ENCODE assay signal across 8 cellular contexts in the genomic region with DNA sequence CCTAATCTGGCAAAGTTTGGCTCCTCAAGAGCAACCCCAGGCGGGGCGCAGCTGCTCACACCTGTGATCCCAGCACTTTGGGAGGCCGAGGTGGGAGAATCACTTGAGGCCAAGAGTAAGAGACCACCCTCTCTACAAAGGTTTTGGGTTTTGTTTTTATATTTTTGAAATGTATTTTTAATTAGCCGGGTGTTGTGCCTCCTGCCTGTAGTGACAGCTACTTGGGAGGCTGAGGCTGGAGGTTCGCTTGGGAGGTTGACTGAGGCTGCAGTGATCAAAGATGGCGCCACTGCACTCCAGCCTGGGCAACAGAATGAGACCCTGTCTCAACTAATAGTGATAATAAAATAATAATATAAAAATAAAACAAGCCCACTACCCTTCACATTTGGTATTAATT. TPM values are rescaled to one million over a fixed set of nuclear protein-coding genes. Genes with fewer than 3 reads are reported as not detected.
A peak's percentile ranks its signal among the peaks of the same experiment; 100 is the strongest.
DNase-seq lines count a peak whose midpoint lies in the region; ATAC-seq, FAIRE-seq and TF ChIP-seq lines count a peak whose summit lies in the region.

No MANE protein-coding gene starts in this region.

- 45 to 59% (median 55%) methylated on average over 6 of the region's 6 CpGs for WGBS in adrenal gland, 4 donors
- WGBS in HepG2 (ENCODE audit: low lambda C conversion rate) = 45% methylated on average over 6 of the region's 6 CpGs
- WGBS in thymus = 68% methylated on average over 6 of the region's 6 CpGs

- intact Hi-C loops in adrenal gland (cut with DNase I) = no loop called here
- intact Hi-C loops in HepG2 (cut with micrococcal nuclease; ENCODE audit: unreplicated experiment) = loop anchor here (2.0 kb wide), 1 partner anchor 44 kb away; no protein-coding TSS in a partner anchor

- TF ChIP-seq POLR2A in adrenal gland (IDR thresholded peaks at IDR 0.05) (no peak), HepG2 (IDR thresholded peaks at IDR 0.05; ENCODE audit: insufficient read depth in 1 of 2, low read depth in 2 of 2, low read length in 2 of 2) (no peak)

- H3K27me3 Mint-ChIP-seq in activated CD8-positive, alpha-beta memory T cell treated with anti-CD3 and anti-CD28 coated beads, Interleukin-2, amount 10 ng/mL, durations not matched to agents 7 days and 5 days = peaks cover 11% of the 10 kb centered on the region

- H3K4me3 ChIP-seq in adrenal gland = peak overlapping the region in 2 of 4 donors; percentile 48 to 79
- peak overlapping the region; percentile 71 to 89 (median 74) for H3K4me3 ChIP-seq in HepG2 (replicated peaks in 1 of 3; ENCODE audit: insufficient read depth in 1 of 3, low read depth in 2 of 3, low read length in 3 of 3)
- H3K4me3 ChIP-seq in thymus (ENCODE audit: low read length) = peak overlapping the region; percentile 95

- H3K4me1 Mint-ChIP-seq in activated CD8-positive, alpha-beta memory T cell treated with anti-CD3 and anti-CD28 coated beads, Interleukin-2, amount 10 ng/mL, durations not matched to agents 7 days and 5 days = peaks cover 31% of the 10 kb centered on the region

- peaks cover 37% of the 10 kb centered on the region for H3K79me2 ChIP-seq in HepG2 (ENCODE audit: insufficient read depth, low read length)

- CTCF ChIA-PET in activated CD8-positive, alpha-beta memory T cell treated with anti-CD3 and anti-CD28 coated beads, Interleukin-2, amount 10 ng/mL, durations not matched to agents 7 days and 5 days (lab: Charles Lee) = interaction anchor here (1.2 kb wide), 2 partner anchors 16 to 44 kb away, joined by 3 read pairs; no protein-coding TSS in a partner anchor
- CTCF ChIA-PET in HepG2 (lab: Yijun Ruan, JAX; ENCODE audit: low intra/inter-chr PET ratio, low total read pairs) = no interaction called here

- peaks cover 16 to 43% of the 10 kb centered on the region in 2 donors for H3K4me1 ChIP-seq in adrenal gland (replicated peaks in 1 of 2)
- H3K4me1 ChIP-seq in HepG2 (ENCODE audit: insufficient read depth, low read length) = peaks cover 50% of the 10 kb centered on the region
- peaks cover 20% of the 10 kb centered on the region for H3K4me1 ChIP-seq in thymus (ENCODE audit: control insufficient read depth, insufficient read depth, low read length)

- peak overlapping the region; percentile 52 for H3K27ac Mint-ChIP-seq in activated CD8-positive, alpha-beta memory T cell treated with anti-CD3 and anti-CD28 coated beads, Interleukin-2, amount 10 ng/mL, durations not matched to agents 7 days and 5 days

- DNase-seq in activated CD8-positive, alpha-beta memory T cell treated with anti-CD3 and anti-CD28 coated beads, Interleukin-2, amount 10 ng/mL, durations not matched to agents 7 days and 5 days = no peak
- DNase-seq in activated CD8-positive, alpha-beta memory T cell treated with anti-CD3 and anti-CD28 coated beads, Interleukin-2, amount 50 U/mL, for 48 hours = no peak
- no peak for DNase-seq in adrenal gland
- no peak for DNase-seq in HepG2 (ENCODE audit: low spot score)
- DNase-seq in stimulated activated CD4-positive, alpha-beta T cell treated with anti-CD3 and anti-CD28 coated beads, Interleukin-2, amount 100 ng/mL, for 48 hours = no peak

- no peak overlapping the region for H2AFZ ChIP-seq in HepG2 (ENCODE audit: low read length)

- peak overlapping the region; percentile 78 for H3K9ac ChIP-seq in HepG2 (ENCODE audit: insufficient read depth, low read depth, low read length)

- H4K20me1 ChIP-seq in HepG2 (ENCODE audit: insufficient read depth, low read length) = peaks cover 33% of the 10 kb centered on the region

- ATAC-seq in activated CD8-positive, alpha-beta memory T cell treated with anti-CD3 and anti-CD28 coated beads, Interleukin-2, amount 10 ng/mL, durations not matched to agents 7 days and 5 days = no peak
- ATAC-seq in HepG2 (no peak), GM21576 (IDR thresholded peaks at IDR 0.05; ENCODE audit: unreplicated experiment) (no peak), GM21786 (IDR thresholded peaks at IDR 0.05; ENCODE audit: unreplicated experiment) (no peak)

- POLR2A ChIA-PET in HepG2 (lab: Yijun Ruan, JAX) = interaction anchor here (1.0 to 1.9 kb wide), 11 partner anchors 13 to 166 kb away, joined by 3 to 19 read pairs (median 5); partner anchors contain the start of gene HAPSTR1

- H3K27ac ChIP-seq in adrenal gland (peak overlapping the region; percentile 39 to 97 (median 80)), HepG2 (ENCODE audit: extremely low read length, insufficient read depth, low read length) (peak overlapping the region; percentile 60), thymus (ENCODE audit: low read depth) (peak overlapping the region; percentile 77)

- no peak for TF ChIP-seq CTCF in adrenal gland (IDR thresholded peaks at IDR 0.05)
- TF ChIP-seq CTCF in HepG2 (CRISPR knock-in tag; IDR thresholded peaks at IDR 0.05) = no peak

- H3K27me3 ChIP-seq in adrenal gland (no peaks in the 10 kb centered on the region), HepG2 (ENCODE audit: control insufficient read depth in 1 of 2, insufficient read depth in 2 of 2, low read length in 2 of 2) (no peaks in the 10 kb centered on the region; a peak in 2 of 5 replicates), thymus (ENCODE audit: control insufficient read depth, insufficient read depth) (no peaks in the 10 kb centered on the region)

- H3K4me2 ChIP-seq in HepG2 (ENCODE audit: low read depth, low read length) = peak overlapping the region; percentile 78

- H3K9me3 ChIP-seq in adrenal gland (replicated peaks in 1 of 3) = no peaks in the 10 kb centered on the region
- no peaks in the 10 kb centered on the region for H3K9me3 ChIP-seq in HepG2 (ENCODE audit: low read length)
- no peaks in the 10 kb centered on the region for H3K9me3 ChIP-seq in thymus (ENCODE audit: control insufficient read depth)

- peaks cover 11% of the 10 kb centered on the region for H3K36me3 Mint-ChIP-seq in activated CD8-positive, alpha-beta memory T cell treated with anti-CD3 and anti-CD28 coated beads, Interleukin-2, amount 10 ng/mL, durations not matched to agents 7 days and 5 days

- H3K4me3 Mint-ChIP-seq in activated CD8-positive, alpha-beta memory T cell treated with anti-CD3 and anti-CD28 coated beads, Interleukin-2, amount 10 ng/mL, durations not matched to agents 7 days and 5 days = peak overlapping the region; percentile 69

- no peak for TF ChIP-seq RAD21 in HepG2 (CRISPR knock-in tag; IDR thresholded peaks at IDR 0.05)

- no peaks in the 10 kb centered on the region for H3K36me3 ChIP-seq in adrenal gland (replicated peaks in 1 of 2)
- H3K36me3 ChIP-seq in HepG2 (replicated peaks in 1 of 2; ENCODE audit: control insufficient read depth in 1 of 2, insufficient read depth in 2 of 2, low read length in 2 of 2) = no peaks in the 10 kb centered on the region
- peaks cover 4% of the 10 kb centered on the region for H3K36me3 ChIP-seq in thymus (ENCODE audit: control insufficient read depth, insufficient read depth)

- no peak for TF ChIP-seq EP300 in HepG2 (IDR thresholded peaks at IDR 0.05; ENCODE audit: low read depth in 2 of 2, low read length in 2 of 2)
- TF ChIP-seq EP300 in HepG2 (CRISPR knock-in tag; IDR thresholded peaks at IDR 0.05; ENCODE audit: borderline replicate concordance) = no peak

- in situ Hi-C loops in HepG2 (cut with HindIII; ENCODE audit: extremely low pct_ligation_motif_present, low pct_unique_long_range_greater_than_20kb) = no loop called here

- TSS peak; percentile 77 for BruUV-seq in HepG2 (replicated peaks; lab: Mats Ljungman, UMichigan)

- FAIRE-seq in HepG2 (lab: Jason Lieb, UNC) = no peak

- no peaks in the 10 kb centered on the region for H3K9me3 Mint-ChIP-seq in activated CD8-positive, alpha-beta memory T cell treated with anti-CD3 and anti-CD28 coated beads, Interleukin-2, amount 10 ng/mL, durations not matched to agents 7 days and 5 days (ENCODE audit: low read depth)

TF ChIP-seq in HepG2, 621 proteins besides CTCF, POLR2A, EP300 and RAD21 (continues in another document):
- TF ChIP-seq ZNF550 (CRISPR knock-in tag; IDR thresholded peaks at IDR 0.05; ENCODE audit: borderline replicate concordance) (no peak), CHCHD3 (CRISPR knock-in tag; IDR thresholded peaks at IDR 0.05) (no peak), CC2D1A (CRISPR knock-in tag; IDR thresholded peaks at IDR 0.05) (no peak), HNF4A (CRISPR knock-in tag; IDR thresholded peaks at IDR 0.05) (no peak), ZNF674 (CRISPR knock-in tag; IDR thresholded peaks at IDR 0.05; ENCODE audit: low read depth) (no peak)

RNA-seq across cellular contexts. Expression of gene USP7, which starts 0.8 kb away (rescaled TPM):
- total RNA-seq in activated CD8-positive, alpha-beta memory T cell treated with anti-CD3 and anti-CD28 coated beads, Interleukin-2, amount 10 ng/mL, durations not matched to agents 7 days and 5 days = 100 to 1,000 TPM; 159 to 179 TPM
- 10 to 100 TPM; 34.1 to 95.0 (median 75.8) TPM for total RNA-seq in adrenal gland
- 100 to 1,000 TPM in 1 of 3 donors, 10 to 100 TPM in 2; 23.7 to 121 (median 28.5) TPM for polyA plus RNA-seq in adrenal gland
- 173 and 177 TPM in 2 replicates for total RNA-seq in HepG2 (2016; rRNA removed; fragmentation: Illumina TruSeq; extraction: Trizol)
- 42.2 and 47.1 TPM in 2 replicates for total RNA-seq in HepG2 (2016; cell fraction: cytosol; rRNA removed; fragmentation: Illumina TruSeq; extraction: Trizol; ENCODE audit: low read depth)
- total RNA-seq in HepG2 (2016; cell fraction: insoluble cytoplasmic fraction; rRNA removed; fragmentation: Illumina TruSeq; extraction: Trizol) = 166 and 185 TPM in 2 replicates
- total RNA-seq in HepG2 (2016; cell fraction: membrane; rRNA removed; fragmentation: Illumina TruSeq; extraction: Trizol) = 53.5 and 58.7 TPM in 2 replicates
- 231 and 239 TPM in 2 replicates for total RNA-seq in HepG2 (2016; cell fraction: nucleus; rRNA removed; fragmentation: Illumina TruSeq; extraction: Trizol)
- polyA plus RNA-seq in HepG2 (2011; rRNA removed) = 52.5 and 58.4 TPM in 2 replicates
- 16.6 and 26.6 TPM in 2 replicates for polyA plus RNA-seq in HepG2 (2011; cell fraction: cytosol; rRNA removed)
- 77.7 and 102 TPM in 2 replicates for polyA plus RNA-seq in HepG2 (2011; cell fraction: nucleus; rRNA removed)
- polyA plus RNA-seq in HepG2 (2012) = 151 and 152 TPM in 2 replicates
- 5.3 and 6.8 TPM in 2 replicates for polyA plus RNA-seq in HepG2 (2016; cell fraction: cytosol; fragmentation: Illumina TruSeq; extraction: Trizol; ENCODE audit: low read depth)
- polyA plus RNA-seq in HepG2 (2016; cell fraction: insoluble cytoplasmic fraction; fragmentation: Illumina TruSeq; extraction: Trizol; ENCODE audit: low read depth) = 200 and 216 TPM in 2 replicates
- 18.6 and 26.0 TPM in 2 replicates for polyA plus RNA-seq in HepG2 (2016; cell fraction: membrane; fragmentation: Illumina TruSeq; extraction: Trizol; ENCODE audit: low read depth)
- polyA plus RNA-seq in HepG2 (2016; cell fraction: nucleus; fragmentation: Illumina TruSeq; extraction: Trizol; ENCODE audit: insufficient read depth, low read depth) = 243 and 249 TPM in 2 replicates
- 135 and 250 TPM in 2 replicates for polyA minus RNA-seq in HepG2 (2011; rRNA and poly(A)+ RNA removed; ENCODE audit: low replicate concordance)
- polyA minus RNA-seq in HepG2 (2011; cell fraction: cytosol; rRNA and poly(A)+ RNA removed) = 49.2 and 87.1 TPM in 2 replicates
- 329 and 403 TPM in 2 replicates for polyA minus RNA-seq in HepG2 (2011; cell fraction: nucleus; rRNA and poly(A)+ RNA removed)
- polyA plus RNA-seq in thymus = 58.3 TPM
